In the genomic region with DNA sequence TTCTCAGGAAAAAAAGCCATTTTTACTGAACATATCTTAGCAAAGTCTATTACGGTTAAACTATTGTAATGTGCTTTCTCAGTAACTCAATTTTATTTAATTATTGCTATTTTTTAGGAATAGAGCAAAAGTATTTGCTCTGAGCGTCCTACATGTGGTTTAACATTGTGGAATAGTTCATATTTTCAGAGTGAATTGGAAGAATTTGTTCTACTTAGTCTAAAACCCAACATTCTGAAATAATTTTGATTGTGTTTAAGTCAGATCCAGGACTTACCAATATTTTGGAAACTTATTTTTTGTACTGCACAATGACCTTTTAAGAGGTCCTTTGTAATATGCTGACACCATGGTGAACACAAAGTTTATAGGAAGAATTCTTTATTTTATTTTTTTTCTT, we compare ENCODE assay signal across 24 cellular contexts. TPM values are rescaled to one million over a fixed set of nuclear protein-coding genes. Genes with fewer than 3 reads are reported as not detected.
"Had no signal": no experiment of that assay in that cellular context is flagged by ENCODE, and none has a peak within 500 bp of the region (broad histone marks: within the 10 kb centered on the region; RNA-seq: fewer than 3 reads in every experiment).

No MANE protein-coding gene starts in this region.

- H3K36me3 Mint-ChIP-seq: immature natural killer cell, naive B cell, type B pancreatic cell had no signal

- H3K27ac ChIP-seq: esophagus squamous epithelium, gastrocnemius medialis, psoas muscle, stomach, thyroid gland had no signal

- H3K9me3 ChIP-seq: colonic mucosa, esophagus squamous epithelium, gastrocnemius medialis, heart right ventricle, psoas muscle, stomach, thyroid gland had no signal

- H3K27me3 ChIP-seq: colonic mucosa, esophagus squamous epithelium, gastrocnemius medialis, heart right ventricle, stomach, thyroid gland had no signal

- H3K4me1 ChIP-seq: colonic mucosa, esophagus squamous epithelium, gastrocnemius medialis, psoas muscle, thyroid gland had no signal

- H3K27ac Mint-ChIP-seq: immature natural killer cell, naive B cell, nephron, type B pancreatic cell had no signal

- H3K4me3 Mint-ChIP-seq: immature natural killer cell, naive B cell, nephron, type B pancreatic cell had no signal

- H3K36me3 ChIP-seq: colonic mucosa, esophagus squamous epithelium, gastrocnemius medialis, heart right ventricle, stomach, thyroid gland had no signal

- H3K4me1 Mint-ChIP-seq: immature natural killer cell, naive B cell had no signal

- DNase-seq: colonic mucosa; dermis blood vessel endothelial cell; esophagus squamous epithelium; gastrocnemius medialis; heart right ventricle; immature natural killer cell; left ventricle myocardium superior; mesendoderm; naive B cell; occipital lobe; psoas muscle; retina; stimulated activated naive CD4-positive, alpha-beta T cell; stomach; substantia nigra; thyroid gland had no signal

- H3K4me3 ChIP-seq: colonic mucosa, esophagus squamous epithelium, gastrocnemius medialis, heart right ventricle, lung, psoas muscle, stomach, thyroid gland had no signal

- H3K9me3 Mint-ChIP-seq: nephron had no signal

RNA-seq across cellular contexts. Expression of gene PF4V1, which starts 43.3 kb away (rescaled TPM):
- total RNA-seq: cerebellum, colonic mucosa, epithelial cell of proximal tubule, esophagus squamous epithelium, fibroblast of villous mesenchyme, gastrocnemius medialis, heart right ventricle, left ventricle myocardium superior, lung, psoas muscle, sciatic nerve, skeletal muscle tissue, stomach, thyroid gland had no signal

RNA-seq across cellular contexts. Expression of gene CXCL6, which starts 59.9 kb away (rescaled TPM):
- total RNA-seq: skeletal muscle tissue, thyroid gland had no signal
